ENCODE assay signal across 13 cellular contexts in the genomic region with DNA sequence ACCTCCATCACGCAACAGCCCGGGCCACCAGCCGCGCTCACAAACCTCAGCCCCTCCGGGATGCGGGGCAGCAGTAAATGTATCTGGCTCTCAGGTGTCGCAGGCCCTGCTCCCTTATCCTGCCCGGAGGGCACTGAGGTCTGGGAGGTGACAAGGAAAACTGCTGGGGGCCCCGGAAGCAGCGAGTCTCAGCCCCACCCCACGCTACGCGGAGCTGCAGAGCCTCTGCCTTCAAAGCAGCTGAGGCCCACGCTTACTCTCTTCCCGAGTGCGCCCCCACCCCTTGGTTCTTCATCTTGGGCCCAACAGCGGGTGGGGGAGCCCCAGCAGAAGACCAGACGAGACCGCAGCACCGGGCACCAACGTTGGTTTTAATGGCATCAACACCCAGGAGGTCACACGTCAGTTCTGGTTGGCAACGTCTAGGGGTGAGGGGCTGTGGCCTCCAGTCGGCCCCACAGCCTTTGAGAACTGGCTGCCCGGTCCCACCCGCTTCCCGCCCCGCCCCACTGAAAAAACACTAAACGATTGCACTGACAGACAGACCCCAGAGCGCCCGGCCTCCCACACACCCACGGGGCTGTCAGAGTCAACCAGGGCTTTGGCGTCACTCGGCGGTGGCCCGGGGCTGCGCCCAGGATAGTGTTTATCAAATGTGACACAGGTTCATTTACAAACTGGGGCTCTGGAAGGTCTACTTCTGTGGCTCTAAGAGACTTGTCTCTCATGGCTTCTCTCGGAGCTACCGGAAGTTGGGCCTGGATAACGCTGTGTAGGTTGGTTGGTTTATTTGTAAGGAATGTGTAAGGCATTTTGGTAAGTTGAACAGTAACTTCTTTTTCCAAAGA. TPM values are rescaled to one million over a fixed set of nuclear protein-coding genes. Genes with fewer than 3 reads are reported as not detected.
A peak's percentile ranks its signal among the peaks of the same experiment; 100 is the strongest.
DNase-seq lines count a peak whose midpoint lies in the region; ATAC-seq and TF ChIP-seq lines count a peak whose summit lies in the region.
"Had no signal": no experiment of that assay in that cellular context is flagged by ENCODE, and none has a peak within 500 bp of the region (broad histone marks: within the 10 kb centered on the region; RNA-seq: fewer than 3 reads in every experiment).

No MANE protein-coding gene starts in this region.

- no peaks in the 10 kb centered on the region; the same call in 1 of the 2 replicates for H3K4me1 ChIP-seq in IMR-90 (ENCODE audit: control insufficient read depth, insufficient read depth, low read length)
- no peaks in the 10 kb centered on the region for H3K4me1 ChIP-seq in endodermal cell (ENCODE audit: control insufficient read depth, insufficient read depth, low read length)
- H3K4me1 ChIP-seq: HAP-1 had no signal

- H4K8ac ChIP-seq in IMR-90 (ENCODE audit: low read depth in 2 of 2, low read length in 2 of 2), result no peak overlapping the region

- no peaks in the 10 kb centered on the region for H3K9me3 ChIP-seq in IMR-90 (ENCODE audit: control insufficient read depth, insufficient read depth, low read length)
- no peaks in the 10 kb centered on the region for H3K9me3 ChIP-seq in endodermal cell (ENCODE audit: control insufficient read depth, low read length)
- H3K9me3 ChIP-seq: adrenal gland, BE2C, HAP-1 had no signal

- POLR2A ChIA-PET in IMR-90 (lab: Charles Lee; ENCODE audit: unreplicated experiment), result no interaction called here
- POLR2A ChIA-PET in naive thymus-derived CD8-positive, alpha-beta T cell (lab: Charles Lee), result interaction anchor here (1.3 kb wide), 1 partner anchor 44 kb away, joined by 4 read pairs; a partner anchor contains a TSS

- no peak for DNase-seq in IMR-90
- DNase-seq in endodermal cell, result peak; percentile 53
- peak in 2 of 10 donors; percentile 17 to 27 for DNase-seq in naive thymus-derived CD8-positive, alpha-beta T cell
- no peak for DNase-seq in GM20000 (ENCODE audit: low spot score)
- DNase-seq in cerebellum (ENCODE audit: low spot score), result no peak
- DNase-seq in LoVo (ENCODE audit: low spot score), result no peak
- DNase-seq: NCI-H446 treated with DMSO at 0.1 percent for 48 hours had no signal

- no peak overlapping the region for H3K56ac ChIP-seq in IMR-90 (ENCODE audit: extremely low read depth, insufficient read depth, low read length)

- dilution Hi-C loops in IMR-90 (cut with HindIII; ENCODE audit: low sequenced_read_pairs, unreplicated experiment), result no loop called here

- H3K9ac ChIP-seq in IMR-90 (ENCODE audit: low read depth, low read length) (no peak overlapping the region), endodermal cell (ENCODE audit: extremely low read depth, low read length, poor library complexity, severe bottlenecking) (no peak overlapping the region)

- H4K20me1 ChIP-seq in IMR-90 (ENCODE audit: insufficient read depth, low read length), result peaks cover 87% of the 10 kb centered on the region

- H3K18ac ChIP-seq in IMR-90 (ENCODE audit: low read depth, low read length), result no peak overlapping the region

- H2BK20ac ChIP-seq in IMR-90 (ENCODE audit: low read depth, low read length), result no peak overlapping the region

- no peak for TF ChIP-seq POLR2A in IMR-90 (IDR thresholded peaks at IDR 0.05; ENCODE audit: low read depth, low read length)

- H3K4me3 ChIP-seq in IMR-90 (ENCODE audit: insufficient read depth, low read depth, low read length) (no peak overlapping the region), endodermal cell (ENCODE audit: low read length) (no peak overlapping the region)
- H3K4me3 ChIP-seq: adrenal gland, HAP-1 had no signal

- CTCF ChIA-PET in IMR-90 (lab: Yijun Ruan, JAX), result interaction anchor here (0.6 kb wide), 1 partner anchor 103 kb away, joined by 4 read pairs; no protein-coding TSS in a partner anchor

- H3K4me3 Mint-ChIP-seq in endodermal cell, result no peak overlapping the region
- H3K4me3 Mint-ChIP-seq in naive thymus-derived CD8-positive, alpha-beta T cell, result peak overlapping the region in 1 of 10 donors; percentile 48

- H2AK5ac ChIP-seq in IMR-90 (ENCODE audit: low read depth, low read length), result no peak overlapping the region

- no peaks in the 10 kb centered on the region for H3K27me3 ChIP-seq in IMR-90 (ENCODE audit: control insufficient read depth, insufficient read depth, low read length)
- H3K27me3 ChIP-seq in endodermal cell (ENCODE audit: control insufficient read depth, insufficient read depth, low read length, poor library complexity, severe bottlenecking), result no peaks in the 10 kb centered on the region
- H3K27me3 ChIP-seq: adrenal gland, BE2C, foreskin keratinocyte had no signal

- H3K36me3 ChIP-seq in IMR-90 (ENCODE audit: control insufficient read depth, insufficient read depth, low read length) (peaks cover 64% of the 10 kb centered on the region), endodermal cell (ENCODE audit: control insufficient read depth, insufficient read depth, low read length) (peaks cover 38% of the 10 kb centered on the region)
- H3K36me3 ChIP-seq: BE2C had no signal

- no peak overlapping the region for H4K5ac ChIP-seq in IMR-90 (ENCODE audit: low read depth, low read length)

- H3K4ac ChIP-seq in IMR-90 (ENCODE audit: low read depth, low read length), result no peak overlapping the region

- no peak overlapping the region for H2BK5ac ChIP-seq in IMR-90 (ENCODE audit: low read depth, low read length, poor library complexity, severe bottlenecking)

- in situ Hi-C loops in IMR-90 (cut with MboI; ENCODE audit: low sequenced_read_pairs), result loop anchor here (5.0 kb wide), 1 partner anchor 76 kb away; no protein-coding TSS in a partner anchor

- intact Hi-C loops in IMR-90 (cut with micrococcal nuclease), result loop anchor here (5.0 to 10.0 kb wide), 2 partner anchors 109 to 811 kb away; no protein-coding TSS in a partner anchor

- H3K9me1 ChIP-seq in IMR-90 (ENCODE audit: insufficient read depth, low read length), result no peaks in the 10 kb centered on the region

- no peak overlapping the region for H2AFZ ChIP-seq in IMR-90 (replicated peaks; ENCODE audit: low read length, poor library complexity)

- no peak overlapping the region for H3K4me2 ChIP-seq in IMR-90 (ENCODE audit: low read depth, low read length)

- H3K79me1 ChIP-seq in IMR-90 (ENCODE audit: low read depth in 1 of 2, low read length in 2 of 2), result peaks cover 8 to 66% of the 10 kb centered on the region in 2 experiments; a peak in 3 of 4 replicates

- H3K23ac ChIP-seq in IMR-90 (ENCODE audit: low read depth, low read length), result no peak overlapping the region

- TF ChIP-seq CTCF in 22Rv1 (IDR thresholded peaks at IDR 0.05) (no peak), IMR-90 (conservative IDR thresholded peaks at IDR 0.05; ENCODE audit: low read depth, low read length) (no peak), endodermal cell (conservative IDR thresholded peaks at IDR 0.05) (no peak), GM20000 (IDR thresholded peaks at IDR 0.05; ENCODE audit: extremely low read depth, missing control alignments) (no peak)

- H3K27ac Mint-ChIP-seq in endodermal cell, result peak overlapping the region; percentile 91
- peak overlapping the region; percentile 31 to 99 (median 92) for H3K27ac Mint-ChIP-seq in naive thymus-derived CD8-positive, alpha-beta T cell

- H3K27ac ChIP-seq in 22Rv1, result peak overlapping the region; percentile 34; the same call in 1 of the 2 replicates
- H3K27ac ChIP-seq in IMR-90 (ENCODE audit: insufficient read depth, low read length), result no peak overlapping the region
- H3K27ac ChIP-seq in endodermal cell (ENCODE audit: low read depth, low read length), result no peak overlapping the region
- H3K27ac ChIP-seq: foreskin keratinocyte had no signal

- peak overlapping the region; percentile 30 for H2AK9ac ChIP-seq in IMR-90 (replicated peaks; ENCODE audit: low read depth, low read length, poor library complexity)

- peaks cover 3% of the 10 kb centered on the region for H3K4me1 Mint-ChIP-seq in endodermal cell
- H3K4me1 Mint-ChIP-seq in naive thymus-derived CD8-positive, alpha-beta T cell, result peaks cover 20 to 50% (median 42%) of the 10 kb centered on the region in 4 donors

- TSS peak; percentile 100 for BruUV-seq in IMR-90 (replicated peaks; lab: Mats Ljungman, UMichigan)

- no peak overlapping the region for H2BK15ac ChIP-seq in IMR-90 (ENCODE audit: low read depth, low read length)

- H3K9me3 Mint-ChIP-seq in endodermal cell, result no peaks in the 10 kb centered on the region
- H3K9me3 Mint-ChIP-seq in naive thymus-derived CD8-positive, alpha-beta T cell, result no peaks in the 10 kb centered on the region

- H3K36me3 Mint-ChIP-seq in endodermal cell (ENCODE audit: low read depth), result peaks cover 20% of the 10 kb centered on the region
- H3K36me3 Mint-ChIP-seq in naive thymus-derived CD8-positive, alpha-beta T cell, result peaks cover 0 to 2% (median 0%) of the 10 kb centered on the region in 3 donors

- H4K91ac ChIP-seq in IMR-90 (ENCODE audit: insufficient read depth, low read depth, low read length), result no peak overlapping the region

- no peaks in the 10 kb centered on the region for H3K27me3 Mint-ChIP-seq in endodermal cell (ENCODE audit: insufficient read depth)
- H3K27me3 Mint-ChIP-seq in naive thymus-derived CD8-positive, alpha-beta T cell, result no peaks in the 10 kb centered on the region

- no peak overlapping the region for H2BK120ac ChIP-seq in IMR-90 (ENCODE audit: low read depth, low read length)

- WGBS in IMR-90 (ENCODE audit: extremely low coverage in 2 of 2, insufficient read length in 1 of 2), 2 experiments, result 90% methylated on average over 11 of the region's 40 CpGs; no CpG with 5 or more reads in 1 of the 2 experiments
- WGBS in endodermal cell (ENCODE audit: insufficient coverage in 1 of 2, insufficient read length in 1 of 2), 2 experiments, result 91 to 93% methylated on average over 28 to 40 of the region's 40 CpGs

- ATAC-seq in IMR-90 (ENCODE audit: low read depth), result no peak
- ATAC-seq in naive thymus-derived CD8-positive, alpha-beta T cell, result no peak
- ATAC-seq in GM18519 (IDR thresholded peaks at IDR 0.05; ENCODE audit: low FRiP score, unreplicated experiment), result no peak

- TF ChIP-seq RAD21 in IMR-90 (IDR thresholded peaks at IDR 0.05; ENCODE audit: low read length), result no peak

- no peak overlapping the region for H3K14ac ChIP-seq in IMR-90 (replicated peaks; ENCODE audit: low read depth, low read length)

TF ChIP-seq in IMR-90, 13 proteins besides CTCF, POLR2A, EP300 and RAD21 (continues in another document):
- TF ChIP-seq MAZ (IDR thresholded peaks at IDR 0.05; ENCODE audit: borderline replicate concordance, low read depth, low read length) (no peak), CEBPB (IDR thresholded peaks at IDR 0.05; ENCODE audit: low read depth, low read length) (no peak), SMC3 (IDR thresholded peaks at IDR 0.05; ENCODE audit: low read depth, low read length) (no peak), BHLHE40 (IDR thresholded peaks at IDR 0.05; ENCODE audit: low read depth, low read length) (no peak), FOS (IDR thresholded peaks at IDR 0.05; ENCODE audit: low read depth, low read length) (no peak)

RNA-seq across cellular contexts. Expression of a gene that starts 43.7 kb away (rescaled TPM):
- total RNA-seq in IMR-90 (2012; rRNA removed) (221 and 383 TPM in 2 replicates), endodermal cell (100 to 1,000 TPM; 196 to 204 TPM), cerebellum (116 TPM)
- polyA plus RNA-seq in IMR-90 (2012; rRNA removed), result 258 and 269 TPM in 2 replicates
- polyA plus RNA-seq in IMR-90 (2012; cell fraction: cytosol; rRNA removed), result 105 and 120 TPM in 2 replicates
- polyA plus RNA-seq in IMR-90 (2012; cell fraction: nucleus; rRNA removed; ENCODE audit: low replicate concordance), result 20.5 and 87.7 TPM in 2 replicates
- 192 TPM for polyA plus RNA-seq in endodermal cell (2013, experiment 1 of 2)
- polyA plus RNA-seq in endodermal cell (2013, experiment 2 of 2), result 208 TPM
- 10 to 100 TPM; 28.4 to 31.9 TPM for total RNA-seq in naive thymus-derived CD8-positive, alpha-beta T cell
- 100 to 1,000 TPM in 1 of 3 donors, 10 to 100 TPM in 2; 75.1 to 140 (median 81.6) TPM for polyA plus RNA-seq in naive thymus-derived CD8-positive, alpha-beta T cell
